ENCODE assay signal across 8 cellular contexts in genomic region chr1:228108742-228109072, GRCh38. TPM values are rescaled to one million over a fixed set of nuclear protein-coding genes. Genes with fewer than 3 reads are reported as not detected.
A peak's percentile ranks its signal among the peaks of the same experiment; 100 is the strongest.
DNase-seq lines count a peak whose midpoint lies in the region; ATAC-seq and TF ChIP-seq lines count a peak whose summit lies in the region.

No MANE protein-coding gene starts in this region.

- H3K27me3 Mint-ChIP-seq in Calu3 (ENCODE audit: unreplicated experiment) = no peaks in the 10 kb centered on the region

- H3K27me3 ChIP-seq in effector memory CD4-positive, alpha-beta T cell (replicated peaks; ENCODE audit: control insufficient read depth, insufficient read depth, low read length, poor library complexity, severe bottlenecking) = no peaks in the 10 kb centered on the region

- ATAC-seq in omental fat pad (ENCODE audit: low FRiP score) (peak; percentile 1), GM19452 (IDR thresholded peaks at IDR 0.05; ENCODE audit: unreplicated experiment) (no peak)

- peak overlapping the region; percentile 98 for H3K4me3 ChIP-seq in effector memory CD4-positive, alpha-beta T cell (ENCODE audit: insufficient read depth, low read depth, low read length, poor library complexity, severe bottlenecking)

- peaks cover 23% of the 10 kb centered on the region for H3K36me3 ChIP-seq in KOPT-K1 (ENCODE audit: insufficient read depth, low read length)
- H3K36me3 ChIP-seq in effector memory CD4-positive, alpha-beta T cell (ENCODE audit: control insufficient read depth, insufficient read depth, low read length) = peaks cover 17% of the 10 kb centered on the region

- no peaks in the 10 kb centered on the region for H3K9me3 ChIP-seq in KOPT-K1 (ENCODE audit: insufficient read depth, low read length, poor library complexity, severe bottlenecking)
- no peaks in the 10 kb centered on the region for H3K9me3 ChIP-seq in effector memory CD4-positive, alpha-beta T cell (ENCODE audit: control insufficient read depth, low read length)

- H3K4me1 Mint-ChIP-seq in Calu3 (ENCODE audit: low read depth, unreplicated experiment) = peaks cover 34% of the 10 kb centered on the region

- H3K4me1 ChIP-seq in effector memory CD4-positive, alpha-beta T cell (ENCODE audit: control insufficient read depth, insufficient read depth, low read length, poor library complexity, severe bottlenecking) = peaks cover 18% of the 10 kb centered on the region

- peak overlapping the region; percentile 86 for H3K27ac Mint-ChIP-seq in Calu3 (ENCODE audit: unreplicated experiment)

- H3K4me3 Mint-ChIP-seq in Calu3 (ENCODE audit: low read depth, unreplicated experiment) = peak overlapping the region; percentile 89

- no TSS peak for BruUV-seq in Calu3 (replicated peaks; lab: Mats Ljungman, UMichigan)

- H3K27ac ChIP-seq in KOPT-K1 (ENCODE audit: low read depth, low read length, poor library complexity, severe bottlenecking) = peak overlapping the region; percentile 69
- H3K27ac ChIP-seq in effector memory CD4-positive, alpha-beta T cell (ENCODE audit: insufficient read depth, low read length, poor library complexity, severe bottlenecking) = peak overlapping the region; percentile 84

- H3K9me3 Mint-ChIP-seq in Calu3 (ENCODE audit: low read depth, unreplicated experiment) = no peaks in the 10 kb centered on the region

- TF ChIP-seq CTCF in Calu3 (IDR thresholded peaks at IDR 0.05; ENCODE audit: unreplicated experiment) (no peak), omental fat pad (IDR thresholded peaks at IDR 0.05) (no peak)

- CTCF ChIA-PET in Calu3 (lab: Charles Lee) = no interaction called here

- intact Hi-C loops in Calu3 (cut with micrococcal nuclease; ENCODE audit: unreplicated experiment) = no loop called here

- DNase-seq in Calu3 (no peak), omental fat pad (ENCODE audit: low spot score) (no peak), H4 (ENCODE audit: low spot score) (no peak), NCI-H82 treated with DMSO at 0.1 percent for 48 hours (lab: John Stamatoyannopoulos, UW; ENCODE audit: unreplicated experiment) (no peak), Ammon's horn (ENCODE audit: low spot score) (no peak)
- DNase-seq in effector memory CD4-positive, alpha-beta T cell = no peak

- peaks cover 62% of the 10 kb centered on the region for H3K36me3 Mint-ChIP-seq in Calu3 (ENCODE audit: insufficient read depth, unreplicated experiment)

RNA-seq across cellular contexts. Expression of gene MRPL55, which starts 0.4 kb away (rescaled TPM):
- total RNA-seq in Calu3 (2022) (69.1 and 72.3 TPM in 2 replicates), omental fat pad (10 to 100 TPM; 47.1 to 95.5 (median 71.7) TPM)
- 85.3 and 97.7 TPM in 2 replicates for total RNA-seq in H4 (2014; rRNA removed; shearing (Covaris generic))

RNA-seq across cellular contexts. Expression of gene C1orf35, which starts 5.6 kb away (rescaled TPM):
- total RNA-seq in Calu3 (2022) (38.1 and 39.3 TPM in 2 replicates), omental fat pad (10 to 100 TPM in 2 of 4 donors, 1 to 10 TPM in 2; 5.1 to 17.2 (median 8.8) TPM)
- total RNA-seq in H4 (2014; rRNA removed; shearing (Covaris generic)) = 10.7 and 14.2 TPM in 2 replicates

RNA-seq across cellular contexts. Expression of gene ARF1, which starts 26.2 kb away (rescaled TPM):
- 510 and 512 TPM in 2 replicates for total RNA-seq in Calu3 (2022)
- total RNA-seq in omental fat pad = 100 to 1,000 TPM; 273 to 440 (median 369) TPM
- total RNA-seq in H4 (2014; rRNA removed; shearing (Covaris generic)) = 102 and 167 TPM in 2 replicates

RNA-seq across cellular contexts. Expression of gene GUK1, which starts 31.4 kb away (rescaled TPM):
- 238 and 262 TPM in 2 replicates for total RNA-seq in Calu3 (2022)
- total RNA-seq in omental fat pad = 100 to 1,000 TPM; 285 to 404 (median 308) TPM
- total RNA-seq in H4 (2014; rRNA removed; shearing (Covaris generic)) = 185 and 196 TPM in 2 replicates

RNA-seq across cellular contexts. Expression of gene GJC2, which starts 41.0 kb away (rescaled TPM):
- total RNA-seq in Calu3 (2022) (1.2 and 1.3 TPM in 2 replicates), omental fat pad (1 to 10 TPM; 1.9 to 5.5 (median 2.9) TPM)
- 0.06 TPM in 1 of 2 replicates, not detected in the other for total RNA-seq in H4 (2014; rRNA removed; shearing (Covaris generic))
